Comparison of ENCODE assay signal across 17 cellular contexts in the genomic region with DNA sequence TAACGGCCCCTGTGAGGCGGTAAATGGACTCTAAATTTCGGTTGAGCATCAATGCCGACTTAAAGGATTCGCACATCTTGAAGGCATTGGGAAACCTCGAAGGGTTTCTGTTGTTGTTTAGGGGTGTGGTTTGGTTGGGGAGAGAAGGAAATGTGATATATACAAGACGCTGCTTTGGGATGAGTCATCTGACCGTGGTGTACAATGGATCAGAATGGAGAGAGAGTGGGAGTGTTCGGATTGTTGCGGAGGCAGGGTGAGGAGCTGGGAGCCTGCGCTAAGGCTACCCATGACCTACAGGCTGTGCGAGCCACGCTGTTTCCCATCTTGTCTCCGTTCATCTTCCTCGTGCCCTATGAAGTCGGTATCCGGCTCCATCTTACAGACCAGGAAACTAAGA.
DNase-seq lines count a peak whose midpoint lies in the region; ATAC-seq and TF ChIP-seq lines count a peak whose summit lies in the region.
"Had no signal": no experiment of that assay in that cellular context is flagged by ENCODE, and none has a peak within 500 bp of the region (broad histone marks: within the 10 kb centered on the region; RNA-seq: fewer than 3 reads in every experiment).

No MANE protein-coding gene starts in this region.

- peak overlapping the region; percentile 54 for H3K56ac ChIP-seq in mesendoderm (ENCODE audit: low read length)

- H2BK120ac ChIP-seq in mesendoderm (ENCODE audit: low read depth, low read length), result no peak overlapping the region

- no peak overlapping the region for H3K9ac ChIP-seq in mesendoderm (ENCODE audit: low read length)

- H3K79me1 ChIP-seq in mesendoderm (ENCODE audit: low read length), result no peaks in the 10 kb centered on the region

- H2BK15ac ChIP-seq in mesendoderm (replicated peaks; ENCODE audit: low read depth), result no peak overlapping the region

- 100% methylated on average over 2 of the region's 17 CpGs for WGBS in mesendoderm (ENCODE audit: extremely low coverage, insufficient coverage, low lambda C conversion rate)

- intact Hi-C loops in head of caudate nucleus (cut with DNase I) (no loop called here), left ventricle myocardium inferior (cut with micrococcal nuclease) (no loop called here)

- in situ Hi-C loops in brain microvascular endothelial cell (cut with HindIII; ENCODE audit: low pct_ligation_motif_present, low sequenced_read_pairs), result no loop called here

- no peak overlapping the region for H3K23ac ChIP-seq in mesendoderm (ENCODE audit: low read length)

- no peak overlapping the region for H4K5ac ChIP-seq in mesendoderm (ENCODE audit: low read length)

- H4K8ac ChIP-seq in mesendoderm (ENCODE audit: low read depth, low read length), result no peak overlapping the region

- H3K4me3 ChIP-seq in brain microvascular endothelial cell (ENCODE audit: low read depth, low read length) (no peak overlapping the region), mesendoderm (ENCODE audit: low read length) (no peak overlapping the region), left ventricle myocardium inferior (no peak overlapping the region)
- H3K4me3 ChIP-seq: HAP-1 had no signal

- peak; percentile 23 for DNase-seq in COLO829 (ENCODE audit: low spot score)
- peak; percentile 82 for DNase-seq in NCI-H226
- DNase-seq in brain microvascular endothelial cell, result peak; percentile 35
- no peak for DNase-seq in mesendoderm
- DNase-seq in head of caudate nucleus, result no peak
- DNase-seq in left ventricle myocardium inferior, result no peak
- DNase-seq in effector CD8-positive, alpha-beta T cell (lab: John Stamatoyannopoulos, UW), result no peak
- DNase-seq: activated CD4-positive, alpha-beta memory T cell treated with anti-CD3 and anti-CD28 coated beads, Interleukin-2, amount 10 ng/mL, durations not matched to agents 7 days and 5 days; activated naive CD8-positive, alpha-beta T cell treated with anti-CD3 and anti-CD28 coated beads for 36 hours; activated T-cell treated with anti-CD3 and anti-CD28 coated beads, Interleukin-2, amount 50 U/mL, for 4 hours; central memory CD4-positive, alpha-beta T cell; endodermal cell; NCI-H2029 treated with DMSO at 0.1 percent for 48 hours; NCI-H524 treated with DMSO at 0.1 percent for 48 hours had no signal

- no peak overlapping the region for H3K4ac ChIP-seq in mesendoderm (ENCODE audit: low read depth, low read length)

- H3K36me3 ChIP-seq in brain microvascular endothelial cell (replicated peaks) (no peaks in the 10 kb centered on the region), mesendoderm (ENCODE audit: control insufficient read depth, insufficient read depth, low read length) (no peaks in the 10 kb centered on the region), left ventricle myocardium inferior (peaks cover 4% of the 10 kb centered on the region)
- H3K36me3 ChIP-seq: HAP-1 had no signal

- H3K27ac ChIP-seq in brain microvascular endothelial cell (no peak overlapping the region), mesendoderm (ENCODE audit: low read depth, low read length) (peak overlapping the region; percentile 36), left ventricle myocardium inferior (replicated peaks) (no peak overlapping the region)
- H3K27ac ChIP-seq: VCaP had no signal

- H3K9me3 ChIP-seq in left ventricle myocardium inferior (replicated peaks), result no peaks in the 10 kb centered on the region
- H3K9me3 ChIP-seq: HAP-1 had no signal

- H3K4me2 ChIP-seq in mesendoderm (ENCODE audit: low read length), result no peak overlapping the region

- H3K79me2 ChIP-seq in mesendoderm (ENCODE audit: control insufficient read depth, insufficient read depth, low read length), result no peaks in the 10 kb centered on the region

- peak overlapping the region; percentile 51 for H3K18ac ChIP-seq in mesendoderm (ENCODE audit: low read length)

- peaks cover 11% of the 10 kb centered on the region for H3K4me1 ChIP-seq in mesendoderm (ENCODE audit: control insufficient read depth, low read depth, low read length)
- H3K4me1 ChIP-seq in left ventricle myocardium inferior, result no peaks in the 10 kb centered on the region
- H3K4me1 ChIP-seq: HAP-1 had no signal

- peak overlapping the region; percentile 81 for H2BK5ac ChIP-seq in mesendoderm (ENCODE audit: low read length)

- H3K27me3 ChIP-seq in brain microvascular endothelial cell (replicated peaks) (no peaks in the 10 kb centered on the region), mesendoderm (ENCODE audit: insufficient read depth, low read length, poor library complexity) (no peaks in the 10 kb centered on the region), left ventricle myocardium inferior (ENCODE audit: low read depth) (no peaks in the 10 kb centered on the region)

- TF ChIP-seq CTCF in brain microvascular endothelial cell (IDR thresholded peaks at IDR 0.05; ENCODE audit: low read depth, low read length, missing control alignments), result no peak
- no peak for TF ChIP-seq CTCF in left ventricle myocardium inferior (IDR thresholded peaks at IDR 0.05; ENCODE audit: borderline replicate concordance)

- peak overlapping the region; percentile 1 for H2AK5ac ChIP-seq in mesendoderm (ENCODE audit: low read length)

- no peak for ATAC-seq in GM19467 (IDR thresholded peaks at IDR 0.05; ENCODE audit: unreplicated experiment)
- ATAC-seq: activated T-cell treated with anti-CD3 and anti-CD28 coated beads, Interleukin-2, amount 50 U/mL, for 4 hours had no signal

Comparison
In these comparisons a context has a peak if more than half of its experiments do, and no peak if none do; other contexts are left out.
1. DNase-seq: peak in COLO829 (single experiment), NCI-H226 (single experiment) and brain microvascular endothelial cell (single experiment); none in mesendoderm (single experiment), head of caudate nucleus (0 of 42), left ventricle myocardium inferior (single experiment) and effector CD8-positive, alpha-beta T cell (single experiment).